ENCODE assay signal across 20 cellular contexts in the genomic region with DNA sequence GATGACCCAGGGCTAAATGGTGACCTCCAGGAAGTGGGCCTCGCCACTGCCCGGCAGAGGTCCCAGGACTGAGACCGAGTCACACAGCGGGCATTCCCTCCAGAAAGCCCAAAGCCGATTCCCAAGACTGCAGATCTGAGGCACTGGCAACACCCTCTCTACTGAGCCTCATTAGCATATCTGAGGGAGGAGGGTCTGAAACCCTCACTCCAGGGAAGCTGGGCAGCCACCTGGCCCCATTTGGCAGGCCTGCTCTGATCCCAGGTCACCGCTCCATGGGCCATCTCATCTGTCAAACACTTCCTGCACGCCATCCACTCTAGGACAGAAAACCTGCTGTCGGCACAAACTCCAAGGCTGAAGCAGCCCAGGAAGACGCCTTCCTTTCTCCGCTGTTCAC. TPM values are rescaled to one million over a fixed set of nuclear protein-coding genes. Genes with fewer than 3 reads are reported as not detected.
DNase-seq lines count a peak whose midpoint lies in the region; ATAC-seq, FAIRE-seq and TF ChIP-seq lines count a peak whose summit lies in the region.
"Had no signal": no experiment of that assay in that cellular context is flagged by ENCODE, and none has a peak within 500 bp of the region (broad histone marks: within the 10 kb centered on the region; RNA-seq: fewer than 3 reads in every experiment).

No MANE protein-coding gene starts in this region.

- H4K20me1 ChIP-seq in K562 (replicated peaks; ENCODE audit: control insufficient read depth, insufficient read depth, low read length) = no peaks in the 10 kb centered on the region

- intact Hi-C loops in K562 (cut with micrococcal nuclease) = no loop called here

- H3K36me3 ChIP-seq in HUES48 (ENCODE audit: control insufficient read depth, insufficient read depth, low read length) = no peaks in the 10 kb centered on the region
- H3K36me3 ChIP-seq in K562 (ENCODE audit: control insufficient read depth, insufficient read depth, low read length) = no peaks in the 10 kb centered on the region
- H3K36me3 ChIP-seq: heart left ventricle had no signal

- peak overlapping the region; percentile 12; the same call in 1 of the 2 replicates for H3K4me2 ChIP-seq in K562 (ENCODE audit: insufficient read depth, low read length)

- no peaks in the 10 kb centered on the region for H3K79me2 ChIP-seq in K562 (ENCODE audit: control insufficient read depth, insufficient read depth, low read length)

- H3K4me1 ChIP-seq in HUES48 (ENCODE audit: control insufficient read depth, insufficient read depth, low read length) (peaks cover 9% of the 10 kb centered on the region; the same call in 1 of the 2 replicates), K562 (replicated peaks in 1 of 2; ENCODE audit: control insufficient read depth in 2 of 2, insufficient read depth in 2 of 2, low read length in 2 of 2) (peaks cover 22 to 39% of the 10 kb centered on the region in 2 experiments; a peak in 4 of 5 replicates)
- H3K4me1 ChIP-seq: psoas muscle had no signal

- H3K27me3 Mint-ChIP-seq in nephron (ENCODE audit: low read depth) = peaks cover 16% of the 10 kb centered on the region
- H3K27me3 Mint-ChIP-seq: naive thymus-derived CD8-positive, alpha-beta T cell had no signal

- H3K4me1 Mint-ChIP-seq in nephron = peaks cover 42% of the 10 kb centered on the region

- no peak overlapping the region for H3K9ac ChIP-seq in HUES48 (ENCODE audit: low read depth, low read length)
- H3K9ac ChIP-seq in K562 (ENCODE audit: insufficient read depth in 1 of 2, low read depth in 2 of 2, low read length in 2 of 2) = peak overlapping the region in 1 of 2 experiments; percentile 38; a peak in 2 of 4 replicates

- H3K36me3 Mint-ChIP-seq in nephron (ENCODE audit: low read depth) = no peaks in the 10 kb centered on the region
- H3K36me3 Mint-ChIP-seq: naive thymus-derived CD8-positive, alpha-beta T cell had no signal

- 62% methylated on average over 10 of the region's 10 CpGs for WGBS in K562 (ENCODE audit: insufficient coverage, low coverage, missing lambda C conversion rate)

- CTCF ChIA-PET in K562 (lab: Yijun Ruan, JAX; ENCODE audit: low intra/inter-chr PET ratio) = no interaction called here

- BruUV-seq in K562 (replicated peaks; lab: Mats Ljungman, UMichigan) = no TSS peak

- POLR2A ChIA-PET in K562 (lab: Yijun Ruan, JAX) = interaction anchor here (0.9 kb wide), 2 partner anchors 10 to 99 kb away, joined by 4 to 5 read pairs; a partner anchor contains a TSS

- no peak for FAIRE-seq in K562 (lab: Jason Lieb, UNC)
- FAIRE-seq: keratinocyte had no signal

- TF ChIP-seq POLR2A in K562 (conservative IDR thresholded peaks at IDR 0.05) = no peak

- H3K27me3 ChIP-seq in HUES48 (ENCODE audit: control insufficient read depth, insufficient read depth, low read length) (no peaks in the 10 kb centered on the region), K562 (ENCODE audit: control insufficient read depth in 2 of 2, insufficient read depth in 2 of 2, low read length in 2 of 2) (no peaks in the 10 kb centered on the region; a peak in 1 of 5 replicates)
- H3K27me3 ChIP-seq: heart left ventricle had no signal

- in situ Hi-C loops in K562 (cut with MboI) = loop anchor here (25.0 kb wide), 1 partner anchor 395 kb away; no protein-coding TSS in a partner anchor

- H3K4me3 Mint-ChIP-seq in nephron = peak overlapping the region in 1 of 3 experiments; percentile 8
- H3K4me3 Mint-ChIP-seq: activated B cell treated with CpG ODN at 0.5 μM for 24 hours; naive thymus-derived CD8-positive, alpha-beta T cell; T-helper 1 cell treated with Interleukin-12 subunit alpha and Interleukin-12 subunit beta and Interleukin-4 antibody, amounts not matched to agents 30 μg/mL and 1 μg/mL, for 36 hours had no signal

- TF ChIP-seq RAD21 in K562 (CRISPR knock-in tag; conservative IDR thresholded peaks at IDR 0.05 in 1 of 2, IDR thresholded peaks at IDR 0.05 in 1 of 2) = no peak

- H3K27ac Mint-ChIP-seq in nephron = peak overlapping the region in 2 of 3 experiments; percentile 7 to 66
- H3K27ac Mint-ChIP-seq: activated B cell treated with CpG ODN at 0.5 μM for 24 hours; T-helper 1 cell treated with Interleukin-12 subunit alpha and Interleukin-12 subunit beta and Interleukin-4 antibody, amounts not matched to agents 30 μg/mL and 1 μg/mL, for 36 hours had no signal

- no peak for TF ChIP-seq EP300 in K562 (IDR thresholded peaks at IDR 0.05; ENCODE audit: low read length)

- no peaks in the 10 kb centered on the region for H3K9me3 ChIP-seq in HUES48 (ENCODE audit: control insufficient read depth, insufficient read depth, low read length)
- H3K9me3 ChIP-seq in K562 (replicated peaks; ENCODE audit: control insufficient read depth, insufficient read depth, low read depth, low read length) = no peaks in the 10 kb centered on the region
- H3K9me3 ChIP-seq: heart left ventricle, psoas muscle had no signal

- no peak for ATAC-seq in K562
- ATAC-seq: heart left ventricle; naive thymus-derived CD8-positive, alpha-beta T cell had no signal

- peak overlapping the region; percentile 1 for H3K27ac ChIP-seq in HUES48 (ENCODE audit: low read depth, low read length)
- H3K27ac ChIP-seq in K562 (ENCODE audit: extremely low read depth, low read depth, low read length) = no peak overlapping the region
- H3K27ac ChIP-seq: heart left ventricle, psoas muscle had no signal

- no peaks in the 10 kb centered on the region for H3K9me3 Mint-ChIP-seq in nephron
- H3K9me3 Mint-ChIP-seq: activated B cell treated with CpG ODN at 0.5 μM for 24 hours; naive thymus-derived CD8-positive, alpha-beta T cell; T-helper 1 cell treated with Interleukin-12 subunit alpha and Interleukin-12 subunit beta and Interleukin-4 antibody, amounts not matched to agents 30 μg/mL and 1 μg/mL, for 36 hours had no signal

- H3K4me3 ChIP-seq in HUES48 (ENCODE audit: low read depth, low read length) = no peak overlapping the region
- H3K4me3 ChIP-seq in K562 = no peak overlapping the region
- H3K4me3 ChIP-seq: heart left ventricle, psoas muscle had no signal

- peak overlapping the region; percentile 75 for H2AFZ ChIP-seq in K562 (ENCODE audit: low read depth, low read length)

- DNase-seq in ELF-1 (ENCODE audit: low read depth, low spot score) = peak; percentile 80
- DNase-seq in K562 (ENCODE audit: extremely low read depth in 1 of 4, low spot score in 3 of 4) = no peak
- DNase-seq in hippocampal formation (lab: John Stamatoyannopoulos, UW) = no peak
- DNase-seq in activated CD8-positive, alpha-beta memory T cell treated with anti-CD3 and anti-CD28 coated beads, Interleukin-2, amount 50 U/mL, for 48 hours = no peak
- DNase-seq in NCI-H526 (lab: John Stamatoyannopoulos, UW) = no peak
- DNase-seq: activated B cell treated with CpG ODN at 0.5 μM for 24 hours; central memory CD4-positive, alpha-beta T cell; GDM1; Karpas-422; naive thymus-derived CD8-positive, alpha-beta T cell; NCI-H1048; SHP77 had no signal

- H3K9me1 ChIP-seq in K562 (ENCODE audit: control insufficient read depth, insufficient read depth, low read length) = no peaks in the 10 kb centered on the region

- no peak for TF ChIP-seq CTCF in K562 (IDR thresholded peaks at IDR 0.05 in 2 of 3, conservative IDR thresholded peaks at IDR 0.05 in 1 of 3; ENCODE audit: insufficient read depth in 2 of 3, low read depth in 1 of 3, low read length in 3 of 3)
- TF ChIP-seq CTCF in nephron (IDR thresholded peaks at IDR 0.05; ENCODE audit: unreplicated experiment in 3 of 3) = no peak

TF ChIP-seq in K562, 482 proteins besides CTCF, POLR2A, EP300 and RAD21:
- no peak for TF ChIP-seq ZNF282 (CRISPR knock-in tag; IDR thresholded peaks at IDR 0.05)

RNA-seq across cellular contexts. Expression of a gene that starts 29.1 kb away (rescaled TPM):
- 43.9 and 142 TPM in 2 replicates for total RNA-seq in K562 (2011; cell fraction: chromatin; rRNA removed; ENCODE audit: low replicate concordance)
- 242 and 249 TPM in 2 replicates for total RNA-seq in K562 (2011; cell fraction: nucleolus; rRNA removed)
- 153 and 176 TPM in 2 replicates for total RNA-seq in K562 (2011; cell fraction: nucleoplasm; rRNA removed)
- total RNA-seq in K562 (2014; rRNA removed) (68.1 and 118 TPM in 2 replicates), K562 (2014; rRNA removed; fragmentation: Illumina TruSeq; extraction: Trizol) (10.0 and 20.6 TPM in 2 replicates), K562 (2015; rRNA removed; fragmentation: Illumina TruSeq; extraction: Trizol) (79.9 and 82.6 TPM in 2 replicates), K562 (2021) (152 and 177 TPM in 2 replicates)
- polyA plus RNA-seq in K562 (2011; rRNA removed) (68.4 and 788 TPM in 2 replicates), K562 (2014; fragmentation: Illumina TruSeq; extraction: Trizol) (175 and 265 TPM in 2 replicates), K562 (2014; fragmentation: Nextera tagmentation; extraction: Ambion mirVana) (10 to 100 TPM; 19.0 to 41.5 TPM), K562 (2014; rRNA removed) (139 and 175 TPM in 2 replicates)
- 415 and 947 TPM in 2 replicates for polyA plus RNA-seq in K562 (2011; cell fraction: cytosol; rRNA removed)
- 317 and 745 TPM in 2 replicates for polyA plus RNA-seq in K562 (2011; cell fraction: nucleus; rRNA removed)
- polyA plus RNA-seq in K562 (2012) = 495 and 1,020 TPM in 2 replicates
- polyA minus RNA-seq in K562 (2011; rRNA and poly(A)+ RNA removed) = 36.1 and 135 TPM in 2 replicates
- 62.9 and 369 TPM in 2 replicates for polyA minus RNA-seq in K562 (2011; cell fraction: cytosol; rRNA and poly(A)+ RNA removed)
- 23.2 and 101 TPM in 2 replicates for polyA minus RNA-seq in K562 (2011; cell fraction: nucleus; rRNA and poly(A)+ RNA removed)
- total RNA-seq: activated B cell treated with CpG ODN at 0.5 μM for 24 hours, OCI-LY7, psoas muscle, temporal lobe had no signal
